ENCODE assay signal across 7 cellular contexts in genomic region chr4:141534985-141535384, GRCh38.
"Had no signal": no experiment of that assay in that cellular context is flagged by ENCODE, and none has a peak within 500 bp of the region (broad histone marks: within the 10 kb centered on the region; RNA-seq: fewer than 3 reads in every experiment).

No MANE protein-coding gene starts in this region.

- ATAC-seq: GM23338, HepG2, K562 had no signal

- H3K4me3 ChIP-seq: GM23338, K562 had no signal

- H3K27ac ChIP-seq: HL-60 had no signal

- DNase-seq: H9, HCEC 1CT, KG1 had no signal
